In genomic region chr2:129087133-129087813, GRCh38 we compare ENCODE assay signal across 19 cellular contexts.
A peak's percentile ranks its signal among the peaks of the same experiment; 100 is the strongest.
DNase-seq lines count a peak whose midpoint lies in the region; ATAC-seq and TF ChIP-seq lines count a peak whose summit lies in the region.
"Had no signal": no experiment of that assay in that cellular context is flagged by ENCODE, and none has a peak within 500 bp of the region (broad histone marks: within the 10 kb centered on the region; RNA-seq: fewer than 3 reads in every experiment).

No MANE protein-coding gene starts in this region.

- WGBS in right cardiac atrium = 53% methylated on average over 2 of the region's 2 CpGs

- no peak overlapping the region for H3K4me3 Mint-ChIP-seq in activated T-cell treated with anti-CD3 and anti-CD28 coated beads, Interleukin-2, amount 50 U/mL, for 72 hours
- H3K4me3 Mint-ChIP-seq: CD8-positive, alpha-beta T cell; dendritic cell treated with granulocyte-macrophage colony-stimulating factor and Interleukin-4, amounts not matched to agents 40 ng/mL and 50 ng/mL, for 4 days; stimulated activated memory B cell treated with anti-CD40 and anti-IgM and Interleukin-4, amounts not matched to agents 10 μg/mL and 1 μg/mL and 100 μg/mL, for 72 hours had no signal

- ATAC-seq in activated T-cell treated with anti-CD3 and anti-CD28 coated beads, Interleukin-2, amount 50 U/mL, for 72 hours (replicated peaks in 1 of 2) = no peak
- peak; percentile 71 to 86 for ATAC-seq in right cardiac atrium
- ATAC-seq in HG02571 (IDR thresholded peaks at IDR 0.05; ENCODE audit: unreplicated experiment) = no peak
- ATAC-seq in GM21717 (IDR thresholded peaks at IDR 0.05; ENCODE audit: unreplicated experiment) = no peak
- ATAC-seq: A549; CD8-positive, alpha-beta T cell; left colon had no signal

- no peaks in the 10 kb centered on the region for H3K9me3 Mint-ChIP-seq in activated T-cell treated with anti-CD3 and anti-CD28 coated beads, Interleukin-2, amount 50 U/mL, for 72 hours
- H3K9me3 Mint-ChIP-seq: CD8-positive, alpha-beta T cell; dendritic cell treated with granulocyte-macrophage colony-stimulating factor and Interleukin-4, amounts not matched to agents 40 ng/mL and 50 ng/mL, for 4 days; stimulated activated memory B cell treated with anti-CD40 and anti-IgM and Interleukin-4, amounts not matched to agents 10 μg/mL and 1 μg/mL and 100 μg/mL, for 72 hours had no signal

- H3K27me3 ChIP-seq in right cardiac atrium (ENCODE audit: control insufficient read depth, insufficient read depth) = no peaks in the 10 kb centered on the region
- H3K27me3 ChIP-seq: upper lobe of left lung had no signal

- no peaks in the 10 kb centered on the region for H3K4me1 Mint-ChIP-seq in activated T-cell treated with anti-CD3 and anti-CD28 coated beads, Interleukin-2, amount 50 U/mL, for 72 hours (ENCODE audit: low read depth)
- H3K4me1 Mint-ChIP-seq: stimulated activated memory B cell treated with anti-CD40 and anti-IgM and Interleukin-4, amounts not matched to agents 10 μg/mL and 1 μg/mL and 100 μg/mL, for 72 hours had no signal

- intact Hi-C loops in right cardiac atrium (cut with DNase I) = no loop called here

- no peak overlapping the region for H3K27ac ChIP-seq in right cardiac atrium (ENCODE audit: low read length)
- H3K27ac ChIP-seq: A549, upper lobe of left lung had no signal

- H3K27me3 Mint-ChIP-seq in activated T-cell treated with anti-CD3 and anti-CD28 coated beads, Interleukin-2, amount 50 U/mL, for 72 hours (ENCODE audit: low read depth) = no peaks in the 10 kb centered on the region
- H3K27me3 Mint-ChIP-seq: dendritic cell treated with granulocyte-macrophage colony-stimulating factor and Interleukin-4, amounts not matched to agents 40 ng/mL and 50 ng/mL, for 4 days had no signal

- no peak for TF ChIP-seq CTCF in cardiac fibroblast (IDR thresholded peaks at IDR 0.05; ENCODE audit: low read depth, low read length)

- H3K27ac Mint-ChIP-seq in activated T-cell treated with anti-CD3 and anti-CD28 coated beads, Interleukin-2, amount 50 U/mL, for 72 hours = peak overlapping the region; percentile 70
- H3K27ac Mint-ChIP-seq: CD8-positive, alpha-beta T cell; dendritic cell treated with granulocyte-macrophage colony-stimulating factor and Interleukin-4, amounts not matched to agents 40 ng/mL and 50 ng/mL, for 4 days; stimulated activated memory B cell treated with anti-CD40 and anti-IgM and Interleukin-4, amounts not matched to agents 10 μg/mL and 1 μg/mL and 100 μg/mL, for 72 hours had no signal

- H3K4me1 ChIP-seq in right cardiac atrium (ENCODE audit: control insufficient read depth, insufficient read depth, low read length) = no peaks in the 10 kb centered on the region
- H3K4me1 ChIP-seq: A549, upper lobe of left lung had no signal

- H3K36me3 Mint-ChIP-seq in activated T-cell treated with anti-CD3 and anti-CD28 coated beads, Interleukin-2, amount 50 U/mL, for 72 hours (ENCODE audit: insufficient read depth in 2 of 2) = no peaks in the 10 kb centered on the region
- H3K36me3 Mint-ChIP-seq: CD8-positive, alpha-beta T cell; stimulated activated memory B cell treated with anti-CD40 and anti-IgM and Interleukin-4, amounts not matched to agents 10 μg/mL and 1 μg/mL and 100 μg/mL, for 72 hours had no signal

- DNase-seq in activated T-cell treated with anti-CD3 and anti-CD28 coated beads, Interleukin-2, amount 50 U/mL, for 72 hours = no peak
- DNase-seq in activated T-cell treated with anti-CD3 and anti-CD28 coated beads, Interleukin-2, amount 50 U/mL, for 1 hour = no peak
- DNase-seq in cardiac fibroblast (ENCODE audit: low read depth in 2 of 2) (peak; percentile 4 to 86), right cardiac atrium (peak in 2 of 3 donors; percentile 40 to 60)
- no peak for DNase-seq in stimulated activated CD4-positive, alpha-beta T cell treated with anti-CD3 and anti-CD28 coated beads, Interleukin-2, amount 100 ng/mL, for 48 hours
- no peak for DNase-seq in stimulated activated CD4-positive, alpha-beta T cell treated with anti-CD3 and anti-CD28 coated beads, Interleukin-4, amount 100 ng/mL, for 1 hour
- DNase-seq: activated CD8-positive, alpha-beta memory T cell treated with anti-CD3 and anti-CD28 coated beads, Interleukin-2, amount 50 U/mL, for 4 hours; activated naive CD4-positive, alpha-beta T cell treated with Interleukin-2 at 50 U/mL for 16 hours; CD8-positive, alpha-beta T cell; EL; left colon; NCI-H2227 treated with DMSO at 0.1 percent for 48 hours; SIG-M5; upper lobe of left lung had no signal

- no peaks in the 10 kb centered on the region for H3K9me3 ChIP-seq in right cardiac atrium (ENCODE audit: control insufficient read depth, low read length)
- H3K9me3 ChIP-seq: A549, upper lobe of left lung had no signal

- no peak overlapping the region for H3K4me3 ChIP-seq in cardiac fibroblast (replicated peaks in 1 of 2; ENCODE audit: low read depth in 2 of 2, low read length in 2 of 2)
- H3K4me3 ChIP-seq in right cardiac atrium (ENCODE audit: low read length) = no peak overlapping the region
- H3K4me3 ChIP-seq: A549, upper lobe of left lung had no signal

Comparison
In these comparisons a context has a peak if more than half of its experiments do, and no peak if none do; other contexts are left out.
1. ATAC-seq: peak in right cardiac atrium (2 of 2); none in activated T-cell treated with anti-CD3 and anti-CD28 coated beads, Interleukin-2, amount 50 U/mL, for 72 hours (0 of 2), HG02571 (single experiment) and GM21717 (single experiment).
2. DNase-seq: peak in cardiac fibroblast (2 of 2) and right cardiac atrium (2 of 3); none in activated T-cell treated with anti-CD3 and anti-CD28 coated beads, Interleukin-2, amount 50 U/mL, for 72 hours (0 of 2), activated T-cell treated with anti-CD3 and anti-CD28 coated beads, Interleukin-2, amount 50 U/mL, for 1 hour (single experiment), stimulated activated CD4-positive, alpha-beta T cell treated with anti-CD3 and anti-CD28 coated beads, Interleukin-2, amount 100 ng/mL, for 48 hours (0 of 2) and stimulated activated CD4-positive, alpha-beta T cell treated with anti-CD3 and anti-CD28 coated beads, Interleukin-4, amount 100 ng/mL, for 1 hour (single experiment).